Comparison of ENCODE assay signal across 8 cellular contexts in the genomic region with DNA sequence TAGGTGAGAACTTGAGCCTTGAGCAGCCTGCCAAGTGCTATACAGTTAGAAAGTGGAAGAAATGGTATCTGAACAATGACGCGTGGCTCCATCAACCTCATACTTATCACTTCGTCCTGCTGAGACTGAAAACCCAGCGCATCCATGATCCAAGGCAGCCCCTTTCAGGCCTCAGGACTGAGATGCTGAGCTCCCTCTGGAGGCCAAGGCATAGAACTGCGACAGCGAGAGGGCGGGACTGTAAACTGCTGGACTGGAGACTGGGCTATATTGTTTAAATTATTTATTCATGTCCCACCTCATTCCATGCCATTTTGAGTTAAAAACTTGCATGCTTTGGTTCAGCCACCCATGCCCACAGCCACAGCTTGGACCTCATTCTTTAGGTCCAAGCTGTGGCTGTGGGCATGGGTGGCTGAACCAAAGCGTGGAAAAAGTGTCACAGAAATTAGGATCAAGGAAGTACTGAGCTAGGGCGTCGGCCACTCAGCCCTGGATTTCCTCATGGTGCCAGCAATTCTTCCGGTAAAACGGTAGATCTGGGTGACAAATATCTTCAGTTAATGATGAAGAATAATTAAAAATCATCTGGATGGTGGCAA.
A peak's percentile ranks its signal among the peaks of the same experiment; 100 is the strongest.
DNase-seq lines count a peak whose midpoint lies in the region; TF ChIP-seq lines count a peak whose summit lies in the region.

No MANE protein-coding gene starts in this region.

- TF ChIP-seq CTCF in OCI-LY7 (conservative IDR thresholded peaks at IDR 0.05; ENCODE audit: low read length) (peak; percentile 73), fibroblast of lung (conservative IDR thresholded peaks at IDR 0.05 in 1 of 2, IDR thresholded peaks at IDR 0.05 in 1 of 2; ENCODE audit: low read depth in 1 of 2, low read length in 2 of 2) (peak; percentile 69 to 97)

- H3K79me2 ChIP-seq in OCI-LY7 (ENCODE audit: insufficient read depth, low read depth, low read length) (no peaks in the 10 kb centered on the region), fibroblast of lung (ENCODE audit: control insufficient read depth, insufficient read depth, low read length) (no peaks in the 10 kb centered on the region)

- H3K9me2 ChIP-seq in OCI-LY7 (ENCODE audit: insufficient read depth, low read length): no peaks in the 10 kb centered on the region

- intact Hi-C loops in OCI-LY7 (cut with micrococcal nuclease; ENCODE audit: unreplicated experiment): no loop called here

- H3K4me3 ChIP-seq in OCI-LY7 (ENCODE audit: low read depth, low read length, poor library complexity, severe bottlenecking): no peak overlapping the region
- no peak overlapping the region for H3K4me3 ChIP-seq in fibroblast of lung (replicated peaks in 1 of 4; ENCODE audit: control extremely low read depth in 1 of 4, insufficient read depth in 1 of 4, low read depth in 3 of 4, low read length in 4 of 4)

- H3K9ac ChIP-seq in fibroblast of lung (ENCODE audit: insufficient read depth, low read length): no peak overlapping the region

- H3K36me3 ChIP-seq in OCI-LY7 (ENCODE audit: insufficient read depth, low read length) (no peaks in the 10 kb centered on the region), fibroblast of lung (ENCODE audit: control insufficient read depth, insufficient read depth, low read length) (no peaks in the 10 kb centered on the region)

- no TSS peak for BruUV-seq in OCI-LY7 (replicated peaks; lab: Mats Ljungman, UMichigan)

- H3K4me1 ChIP-seq in OCI-LY7 (ENCODE audit: insufficient read depth, low read length, poor library complexity, severe bottlenecking): no peaks in the 10 kb centered on the region
- no peaks in the 10 kb centered on the region for H3K4me1 ChIP-seq in fibroblast of lung (ENCODE audit: control insufficient read depth, extremely low read depth, insufficient read depth, low read length)

- H3K4me2 ChIP-seq in OCI-LY7 (ENCODE audit: low read length): no peak overlapping the region
- H3K4me2 ChIP-seq in fibroblast of lung (ENCODE audit: extremely low read depth, insufficient read depth, low read length): no peak overlapping the region

- POLR2A ChIA-PET in OCI-LY7 (lab: Charles Lee): no interaction called here

- no peaks in the 10 kb centered on the region for H3K9me3 ChIP-seq in OCI-LY7 (ENCODE audit: low read length)
- no peaks in the 10 kb centered on the region for H3K9me3 ChIP-seq in fibroblast of lung (ENCODE audit: control insufficient read depth, insufficient read depth, low read depth, low read length)

- H3K27ac ChIP-seq in OCI-LY7 (ENCODE audit: low read depth, low read length, poor library complexity, severe bottlenecking) (no peak overlapping the region), fibroblast of lung (ENCODE audit: insufficient read depth, low read length) (no peak overlapping the region)

- H3K27me3 ChIP-seq in fibroblast of lung (ENCODE audit: control insufficient read depth, insufficient read depth, low read length): no peaks in the 10 kb centered on the region

- H4K20me1 ChIP-seq in OCI-LY7 (ENCODE audit: insufficient read depth, low read length) (no peaks in the 10 kb centered on the region), fibroblast of lung (ENCODE audit: control insufficient read depth, extremely low read depth, insufficient read depth, low read length) (no peaks in the 10 kb centered on the region)

- CTCF ChIA-PET in OCI-LY7 (lab: Charles Lee; ENCODE audit: unreplicated experiment): no interaction called here

- peak; percentile 79 for DNase-seq in D341Med (ENCODE audit: low spot score)
- peak; percentile 48 for DNase-seq in H4 (ENCODE audit: low spot score)
- DNase-seq in OCI-LY7 (ENCODE audit: low spot score): peak; percentile 29
- DNase-seq in fibroblast of lung (ENCODE audit: low read depth in 2 of 2): peak; percentile 56 to 70
- DNase-seq in non-pigmented ciliary epithelial cell (ENCODE audit: low read depth): peak; percentile 27
- DNase-seq in effector CD8-positive, alpha-beta T cell (lab: John Stamatoyannopoulos, UW): no peak
- no peak for DNase-seq in NCI-H2107 (lab: John Stamatoyannopoulos, UW)
- DNase-seq in activated gamma-delta T cell treated with Interleukin-2 at 50 U/mL for 16 hours: no peak

- H2AFZ ChIP-seq in OCI-LY7 (ENCODE audit: low read length) (no peak overlapping the region), fibroblast of lung (ENCODE audit: low read length) (no peak overlapping the region)

Comparison
In these comparisons a context has a peak if more than half of its experiments do, and no peak if none do; other contexts are left out.
1. DNase-seq: peak in D341Med (single experiment), H4 (single experiment), OCI-LY7 (single experiment), fibroblast of lung (2 of 2) and non-pigmented ciliary epithelial cell (single experiment); none in effector CD8-positive, alpha-beta T cell (single experiment), NCI-H2107 (single experiment) and activated gamma-delta T cell treated with Interleukin-2 at 50 U/mL for 16 hours (single experiment).